Comparison of ENCODE assay signal across 10 cellular contexts in the genomic region with DNA sequence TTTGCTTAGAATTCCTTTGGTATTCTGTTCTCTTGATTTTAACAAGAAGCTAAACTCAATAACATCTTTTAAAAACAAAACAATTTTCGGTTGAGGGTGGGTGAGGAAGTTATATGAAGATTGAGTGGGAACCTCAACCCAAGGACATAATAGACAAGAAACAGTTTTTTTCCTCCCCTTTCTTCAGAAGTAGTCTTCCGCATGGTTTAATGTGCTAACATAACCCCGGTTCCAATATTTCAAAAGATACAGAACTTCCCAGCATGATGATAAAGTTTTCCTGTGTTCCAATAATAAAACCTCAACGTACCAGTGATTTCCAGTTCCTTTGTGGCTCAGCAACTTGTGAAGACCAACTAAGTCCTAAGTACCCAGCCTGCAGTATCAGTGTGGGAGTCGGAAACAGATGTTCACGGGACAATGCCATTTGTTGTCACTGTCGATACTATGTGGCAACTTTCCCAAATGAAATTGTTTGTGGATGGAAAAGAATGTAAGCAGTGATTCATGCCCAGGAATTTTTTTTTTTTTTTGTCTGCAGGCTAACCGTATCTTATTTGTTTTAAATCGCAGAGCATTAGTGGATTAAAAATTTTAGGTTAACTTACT. TPM values are rescaled to one million over a fixed set of nuclear protein-coding genes. Genes with fewer than 3 reads are reported as not detected.
DNase-seq lines count a peak whose midpoint lies in the region; ATAC-seq and TF ChIP-seq lines count a peak whose summit lies in the region.
"Had no signal": no experiment of that assay in that cellular context is flagged by ENCODE, and none has a peak within 500 bp of the region (broad histone marks: within the 10 kb centered on the region; RNA-seq: fewer than 3 reads in every experiment).

No MANE protein-coding gene starts in this region.

- in situ Hi-C loops in astrocyte of the spinal cord (cut with HindIII; ENCODE audit: low sequenced_read_pairs) = no loop called here

- H3K4me3 ChIP-seq in astrocyte of the spinal cord (ENCODE audit: low read depth, low read length) (no peak overlapping the region), kidney epithelial cell (ENCODE audit: low read depth, low read length) (no peak overlapping the region), upper lobe of right lung (peak overlapping the region; percentile 1)

- H3K27ac ChIP-seq in upper lobe of right lung = no peak overlapping the region

- no peaks in the 10 kb centered on the region for H3K9me3 ChIP-seq in upper lobe of right lung

- H3K27me3 ChIP-seq in kidney epithelial cell (ENCODE audit: control insufficient read depth, insufficient read depth, low read length) = peaks cover 10% of the 10 kb centered on the region
- H3K27me3 ChIP-seq in upper lobe of right lung = peaks cover 4% of the 10 kb centered on the region

- peaks cover 4% of the 10 kb centered on the region for H3K4me1 ChIP-seq in upper lobe of right lung

- DNase-seq in NCI-H82 (lab: John Stamatoyannopoulos, UW) (peak; percentile 25), NCI-H82 treated with DMSO at 0.1 percent for 48 hours (lab: John Stamatoyannopoulos, UW; ENCODE audit: unreplicated experiment) (no peak), astrocyte of the spinal cord (ENCODE audit: low read depth, low spot score) (peak; percentile 72), kidney epithelial cell (ENCODE audit: low read depth) (peak; percentile 25), upper lobe of right lung (no peak), GDM1 (lab: John Stamatoyannopoulos, UW) (no peak)
- DNase-seq in stimulated activated naive CD4-positive, alpha-beta T cell treated with Interleukin-2 at 50 U/mL for 16 hours (lab: John Stamatoyannopoulos, UW) = no peak
- DNase-seq: AML-193, nephron progenitor cell had no signal

- intact Hi-C loops in upper lobe of right lung (cut with DNase I) = no loop called here

- TF ChIP-seq CTCF in astrocyte of the spinal cord (IDR thresholded peaks at IDR 0.05; ENCODE audit: low read depth, low read length) = no peak
- TF ChIP-seq CTCF in kidney epithelial cell (IDR thresholded peaks at IDR 0.05; ENCODE audit: insufficient read depth, low read length, poor library complexity, severe bottlenecking) = no peak
- TF ChIP-seq CTCF in upper lobe of right lung (IDR thresholded peaks at IDR 0.05) = no peak

- ATAC-seq in upper lobe of right lung (peak; percentile 57), HG02885 (IDR thresholded peaks at IDR 0.05; ENCODE audit: poor library complexity, unreplicated experiment) (no peak)

- H3K36me3 ChIP-seq in kidney epithelial cell (ENCODE audit: control insufficient read depth, insufficient read depth, low read length) = no peaks in the 10 kb centered on the region
- no peaks in the 10 kb centered on the region for H3K36me3 ChIP-seq in upper lobe of right lung

RNA-seq across cellular contexts. Expression of a gene that starts 48.5 kb away (rescaled TPM):
- total RNA-seq in kidney epithelial cell (not detected in 2 replicates), upper lobe of right lung (8.1 TPM)

Comparison
In these comparisons a context has a peak if more than half of its experiments do, and no peak if none do; other contexts are left out.
1. DNase-seq: peak in NCI-H82 (single experiment), astrocyte of the spinal cord (single experiment) and kidney epithelial cell (single experiment); none in NCI-H82 treated with DMSO at 0.1 percent for 48 hours (single experiment), upper lobe of right lung (single experiment), GDM1 (single experiment) and stimulated activated naive CD4-positive, alpha-beta T cell treated with Interleukin-2 at 50 U/mL for 16 hours (single experiment).